ENCODE assay signal across 8 cellular contexts in genomic region chr17:9924735-9925191, GRCh38. TPM values are rescaled to one million over a fixed set of nuclear protein-coding genes. Genes with fewer than 3 reads are reported as not detected.
DNase-seq lines count a peak whose midpoint lies in the region; ATAC-seq and TF ChIP-seq lines count a peak whose summit lies in the region.

No MANE protein-coding gene starts in this region.

- TF ChIP-seq CTCF in C4-2B (conservative IDR thresholded peaks at IDR 0.05) (peak; percentile 88), RWPE1 (conservative IDR thresholded peaks at IDR 0.05; ENCODE audit: low read depth) (peak; percentile 80), choroid plexus epithelial cell (conservative IDR thresholded peaks at IDR 0.05; ENCODE audit: low read depth, low read length) (peak; percentile 85), tibial artery (IDR thresholded peaks at IDR 0.05) (peak; percentile 85 to 89)

- H3K36me3 ChIP-seq in tibial artery, result peaks cover 0 to 6% (median 0%) of the 10 kb centered on the region in 3 donors

- H3K27ac ChIP-seq in C4-2B, result no peak overlapping the region
- no peak overlapping the region for H3K27ac ChIP-seq in RWPE1
- H3K27ac ChIP-seq in tibial artery, result no peak overlapping the region

- no peak overlapping the region for H3K4me3 ChIP-seq in choroid plexus epithelial cell (ENCODE audit: low read depth, low read length)
- no peak overlapping the region for H3K4me3 ChIP-seq in tibial artery

- H3K4me1 ChIP-seq in tibial artery, result no peaks in the 10 kb centered on the region

- ATAC-seq in GM18870 (IDR thresholded peaks at IDR 0.05; ENCODE audit: unreplicated experiment) (peak; percentile 67), left lobe of liver (peak; percentile 95)

- POLR2A ChIA-PET in RWPE1 (lab: Yijun Ruan, JAX; ENCODE audit: low non-redundant PET), result interaction anchor here (0.6 kb wide), 1 partner anchor 27 kb away, joined by 7 read pairs; no protein-coding TSS in a partner anchor

- intact Hi-C loops in tibial artery (cut with DNase I; ENCODE audit: low total_unique reads), result loop anchor here (5.0 kb wide), 1 partner anchor 683 kb away; no protein-coding TSS in a partner anchor
- intact Hi-C loops in posterior vena cava (cut with DNase I), result loop anchor here in 1 of 2 donors (10.0 kb wide), 1 partner anchor 690 kb away; no protein-coding TSS in a partner anchor

- DNase-seq in Kasumi-1 (lab: John Stamatoyannopoulos, UW) (peak; percentile 54 to 79), RWPE1 (ENCODE audit: low spot score) (peak; percentile 71), choroid plexus epithelial cell (ENCODE audit: low read depth) (peak; percentile 85), left lobe of liver (ENCODE audit: low spot score) (no peak), tibial artery (no peak), posterior vena cava (ENCODE audit: low spot score) (no peak)

- CTCF ChIA-PET in RWPE1 (lab: Yijun Ruan, JAX), result interaction anchor here (0.6 to 2.7 kb wide), 17 partner anchors 8 to 690 kb away, joined by 3 to 15 read pairs (median 4); no protein-coding TSS in a partner anchor

- H3K27me3 ChIP-seq in tibial artery, result peaks cover 0 to 2% of the 10 kb centered on the region in 2 donors

- no peaks in the 10 kb centered on the region for H3K9me3 ChIP-seq in tibial artery

RNA-seq across cellular contexts. Expression of gene RCVRN, which starts 19.7 kb away (rescaled TPM):
- not detected for total RNA-seq in left lobe of liver
- total RNA-seq in posterior vena cava, result under 1 TPM; 0.33 to 0.74 TPM

Comparison
In these comparisons a context has a peak if more than half of its experiments do, and no peak if none do; other contexts are left out.
1. DNase-seq: peak in Kasumi-1 (2 of 2), RWPE1 (single experiment) and choroid plexus epithelial cell (single experiment); none in left lobe of liver (single experiment), tibial artery (0 of 2) and posterior vena cava (single experiment).
2. Peak in every context shown above with its lines, with median percentiles within 50 percentile points of each other: CTCF ChIP-seq.